ENCODE assay signal across 27 cellular contexts in the genomic region with DNA sequence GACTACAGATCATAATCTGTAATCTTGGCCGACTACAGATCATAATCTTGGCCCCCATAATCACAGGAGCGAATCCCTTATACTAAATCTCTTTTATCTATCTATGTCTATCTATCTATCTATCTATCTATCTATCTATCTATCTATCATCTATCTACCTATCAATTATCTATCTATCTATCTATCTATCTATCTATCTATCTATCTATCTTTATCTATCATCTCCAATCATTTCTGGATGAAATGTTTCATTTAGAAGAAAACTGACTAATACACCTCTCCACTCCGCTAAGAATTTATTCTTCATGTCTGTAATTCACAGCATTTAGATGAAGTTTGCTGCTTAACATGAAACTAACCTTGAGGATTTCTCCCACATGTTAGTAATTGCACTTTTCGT.
"Had no signal": no experiment of that assay in that cellular context is flagged by ENCODE, and none has a peak within 500 bp of the region (broad histone marks: within the 10 kb centered on the region; RNA-seq: fewer than 3 reads in every experiment).

No MANE protein-coding gene starts in this region.

- H3K36me3 ChIP-seq: stomach, suprapubic skin, thoracic aorta, thyroid gland, tibial artery, tibial nerve, transverse colon, upper lobe of left lung, upper lobe of right lung, uterus, vagina had no signal

- H3K9me3 ChIP-seq: stomach, suprapubic skin, testis, thoracic aorta, thyroid gland, tibial artery, tibial nerve, transverse colon, upper lobe of left lung, upper lobe of right lung, uterus, vagina had no signal

- H3K27me3 ChIP-seq: stomach, suprapubic skin, testis, thyroid gland, tibial artery, tibial nerve, transverse colon, upper lobe of left lung, upper lobe of right lung, uterus, vagina had no signal

- ATAC-seq: stimulated activated effector memory CD8-positive, alpha-beta T cell treated with anti-CD3 and anti-CD28 coated beads, Interleukin-12 subunit alpha, Interleukin-12 subunit beta, amount 100 ng/mL, for 72 hours; stimulated activated memory B cell treated with anti-CD40 and anti-IgM and Interleukin-4, amounts not matched to agents 10 μg/mL and 1 μg/mL and 100 μg/mL, for 72 hours; stimulated activated naive B cell treated with anti-CD40 and anti-IgM and Interleukin-4, amounts not matched to agents 10 μg/mL and 1 μg/mL and 100 μg/mL, for 72 hours; stimulated activated naive CD8-positive, alpha-beta T cell treated with anti-CD3 and anti-CD28 coated beads, Interleukin-15, amount 100 ng/mL, for 72 hours; stimulated activated naive CD8-positive, alpha-beta T cell treated with anti-CD3 and anti-CD28 coated beads, Interleukin-15, Interleukin-2, amounts not matched to agents 100 U/mL and 50 U/mL, for 24 hours; upper lobe of right lung had no signal

- DNase-seq: stimulated activated CD4-positive, alpha-beta T cell treated with anti-CD3 and anti-CD28 coated beads, Interleukin-2, amount 100 ng/mL, for 48 hours; stimulated activated CD4-positive, alpha-beta T cell treated with anti-CD3 and anti-CD28 coated beads, Interleukin-4, amount 100 ng/mL, for 1 hour; stimulated activated CD4-positive, alpha-beta T cell treated with anti-CD3 and anti-CD28 coated beads, Interleukin-4, amount 100 ng/mL, for 24 hours; stimulated activated CD4-positive, alpha-beta T cell treated with anti-CD3 and anti-CD28 coated beads, Interleukin-4, amount 100 ng/mL, for 4 hours; stimulated activated CD8-positive, alpha-beta memory T cell treated with anti-CD3 and anti-CD28 coated beads, Interleukin-4, amount 100 ng/mL, for 48 hours; stimulated activated naive B cell treated with anti-CD40 and anti-IgM and Interleukin-4, amounts not matched to agents 10 μg/mL and 1 μg/mL and 100 μg/mL, for 72 hours; stimulated activated naive CD4-positive, alpha-beta T cell; stimulated activated naive CD4-positive, alpha-beta T cell treated with Interleukin-2 at 50 U/mL for 16 hours; stimulated activated naive CD8-positive, alpha-beta T cell treated with anti-CD3 and anti-CD28 coated beads, Interleukin-15, amount 100 ng/mL, for 72 hours; stimulated activated naive CD8-positive, alpha-beta T cell treated with anti-CD3 and anti-CD28 coated beads, Interleukin-15, Interleukin-2, amounts not matched to agents 100 U/mL and 50 U/mL, for 24 hours; stomach; substantia nigra; testis; thyroid gland; tibial artery; transverse colon; trophoblast cell; upper lobe of left lung; upper lobe of right lung; uterus had no signal

- H3K4me3 ChIP-seq: stomach, suprapubic skin, testis, thoracic aorta, thyroid gland, tibial artery, tibial nerve, transverse colon, upper lobe of left lung, upper lobe of right lung, uterus, vagina had no signal

- H3K4me1 ChIP-seq: stomach, suprapubic skin, testis, thyroid gland, tibial artery, tibial nerve, transverse colon, upper lobe of left lung, upper lobe of right lung, uterus, vagina had no signal

- FAIRE-seq: urothelium cell line had no signal

- H3K27ac ChIP-seq: stomach, suprapubic skin, testis, thoracic aorta, thyroid gland, tibial artery, tibial nerve, transverse colon, upper lobe of left lung, upper lobe of right lung, uterus, vagina had no signal
